Comparison of ENCODE assay signal across 2 cellular contexts in the genomic region with DNA sequence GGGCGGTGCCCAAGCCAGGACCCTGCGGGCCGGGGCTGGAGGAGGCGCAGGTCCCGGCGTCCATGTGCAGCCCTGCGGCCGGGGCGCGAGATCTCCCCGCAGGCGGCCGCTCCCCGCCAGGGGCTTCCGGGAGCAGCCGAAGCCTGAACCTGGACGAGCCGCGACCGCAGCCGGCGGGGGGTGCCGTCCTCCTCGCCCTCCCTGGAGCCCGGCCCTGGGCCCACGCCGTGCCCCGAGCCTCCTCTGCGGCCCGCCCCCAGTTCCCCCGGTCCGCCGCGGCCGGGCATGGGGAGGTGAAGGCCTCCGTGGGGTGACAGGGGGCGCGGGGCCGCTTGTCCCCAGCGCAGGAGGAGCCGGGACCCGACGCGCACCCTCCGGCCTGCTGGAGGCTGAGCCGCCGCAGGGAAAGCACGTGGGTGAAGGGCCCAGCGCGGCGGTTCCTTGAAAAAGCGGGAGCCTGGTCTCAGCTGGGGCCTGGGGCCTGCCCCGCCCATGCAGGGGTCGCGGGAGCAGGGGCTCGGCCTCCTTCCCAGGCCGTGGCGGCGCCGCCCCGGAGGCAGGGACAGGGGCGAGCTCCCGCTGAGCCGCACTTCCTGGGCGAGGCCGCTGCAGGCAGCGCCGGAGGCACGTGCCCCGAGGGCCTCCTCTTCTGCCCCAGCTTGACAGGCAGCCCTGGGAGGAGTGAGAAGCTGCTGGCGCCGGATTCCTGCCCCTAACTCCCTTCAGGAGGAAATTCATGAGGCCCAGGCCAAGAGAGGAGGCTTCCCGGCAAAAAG.
TF ChIP-seq lines count a peak whose summit lies in the region.

No MANE protein-coding gene starts in this region.

TF ChIP-seq in K562, 482 proteins besides CTCF, POLR2A, EP300 and RAD21:
- TF ChIP-seq BRCA1 (IDR thresholded peaks at IDR 0.05) (no peak), BRCA1 (CRISPR knock-in tag; IDR thresholded peaks at IDR 0.05) (no peak), ZBTB33 (CRISPR knock-in tag; IDR thresholded peaks at IDR 0.05) (peak; percentile 95)

TF ChIP-seq in HepG2, 621 proteins besides CTCF, POLR2A, EP300 and RAD21 (continues in another document):
- no peak for TF ChIP-seq ATF6 (CRISPR knock-in tag; conservative IDR thresholded peaks at IDR 0.05)
- TF ChIP-seq HNRNPUL1 (IDR thresholded peaks at IDR 0.05; ENCODE audit: low read depth, low read length): no peak
- TF ChIP-seq ZNF256 (CRISPR knock-in tag; conservative IDR thresholded peaks at IDR 0.05): no peak
- no peak for TF ChIP-seq NFRKB (IDR thresholded peaks at IDR 0.05)
- no peak for TF ChIP-seq TCF12 (IDR thresholded peaks at IDR 0.05)
- TF ChIP-seq TCF12 (CRISPR knock-in tag; IDR thresholded peaks at IDR 0.05): 0 out of 2 replicates have a peak, but pooled peaks have one; percentile 14
- TF ChIP-seq MAFK (conservative IDR thresholded peaks at IDR 0.05 in 1 of 2, IDR thresholded peaks at IDR 0.05 in 1 of 2; ENCODE audit: low read length in 2 of 2): no peak
- no peak for TF ChIP-seq KLF11 (CRISPR knock-in tag; IDR thresholded peaks at IDR 0.05)
- TF ChIP-seq NFKB2 (CRISPR knock-in tag; IDR thresholded peaks at IDR 0.05; ENCODE audit: borderline replicate concordance): no peak
- TF ChIP-seq HNF4G (IDR thresholded peaks at IDR 0.05; ENCODE audit: borderline replicate concordance, low read depth, low read length): no peak
- peak; percentile 2; the same call in 1 of the 2 replicates for TF ChIP-seq HNF4G (CRISPR knock-in tag; IDR thresholded peaks at IDR 0.05; ENCODE audit: borderline replicate concordance, low read depth)
- no peak for TF ChIP-seq ZNF75D (CRISPR knock-in tag; IDR thresholded peaks at IDR 0.05; ENCODE audit: borderline replicate concordance)
- 0 out of 2 replicates have a peak, but pooled peaks have one; percentile 4 for TF ChIP-seq IRX3 (CRISPR knock-in tag; IDR thresholded peaks at IDR 0.05; ENCODE audit: borderline replicate concordance, low read depth)
- no peak for TF ChIP-seq ZNF282 (IDR thresholded peaks at IDR 0.05; ENCODE audit: partially characterized antibody)
- TF ChIP-seq SIN3B (IDR thresholded peaks at IDR 0.05; ENCODE audit: low read length): no peak
- TF ChIP-seq SPEN (CRISPR knock-in tag; IDR thresholded peaks at IDR 0.05; ENCODE audit: low read depth): peak; percentile 11; the same call in 1 of the 2 replicates
- TF ChIP-seq GATAD2A (CRISPR knock-in tag; IDR thresholded peaks at IDR 0.05): no peak
- TF ChIP-seq MXD1 (CRISPR knock-in tag; IDR thresholded peaks at IDR 0.05): no peak
- no peak for TF ChIP-seq SP4 (CRISPR knock-in tag; IDR thresholded peaks at IDR 0.05)
- TF ChIP-seq ZSCAN22 (CRISPR knock-in tag; IDR thresholded peaks at IDR 0.05): no peak
- TF ChIP-seq, protein P1, sequence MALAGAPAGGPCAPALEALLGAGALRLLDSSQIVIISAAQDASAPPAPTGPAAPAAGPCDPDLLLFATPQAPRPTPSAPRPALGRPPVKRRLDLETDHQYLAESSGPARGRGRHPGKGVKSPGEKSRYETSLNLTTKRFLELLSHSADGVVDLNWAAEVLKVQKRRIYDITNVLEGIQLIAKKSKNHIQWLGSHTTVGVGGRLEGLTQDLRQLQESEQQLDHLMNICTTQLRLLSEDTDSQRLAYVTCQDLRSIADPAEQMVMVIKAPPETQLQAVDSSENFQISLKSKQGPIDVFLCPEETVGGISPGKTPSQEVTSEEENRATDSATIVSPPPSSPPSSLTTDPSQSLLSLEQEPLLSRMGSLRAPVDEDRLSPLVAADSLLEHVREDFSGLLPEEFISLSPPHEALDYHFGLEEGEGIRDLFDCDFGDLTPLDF (CRISPR knock-in tag; IDR thresholded peaks at IDR 0.05): no peak
- no peak for TF ChIP-seq ZNF670 (CRISPR knock-in tag; IDR thresholded peaks at IDR 0.05; ENCODE audit: borderline replicate concordance)
- no peak for TF ChIP-seq SALL1 (CRISPR knock-in tag; IDR thresholded peaks at IDR 0.05)
- TF ChIP-seq, protein P2, sequence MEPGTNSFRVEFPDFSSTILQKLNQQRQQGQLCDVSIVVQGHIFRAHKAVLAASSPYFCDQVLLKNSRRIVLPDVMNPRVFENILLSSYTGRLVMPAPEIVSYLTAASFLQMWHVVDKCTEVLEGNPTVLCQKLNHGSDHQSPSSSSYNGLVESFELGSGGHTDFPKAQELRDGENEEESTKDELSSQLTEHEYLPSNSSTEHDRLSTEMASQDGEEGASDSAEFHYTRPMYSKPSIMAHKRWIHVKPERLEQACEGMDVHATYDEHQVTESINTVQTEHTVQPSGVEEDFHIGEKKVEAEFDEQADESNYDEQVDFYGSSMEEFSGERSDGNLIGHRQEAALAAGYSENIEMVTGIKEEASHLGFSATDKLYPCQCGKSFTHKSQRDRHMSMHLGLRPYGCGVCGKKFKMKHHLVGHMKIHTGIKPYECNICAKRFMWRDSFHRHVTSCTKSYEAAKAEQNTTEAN (CRISPR knock-in tag; conservative IDR thresholded peaks at IDR 0.05): no peak
- TF ChIP-seq ZBTB37 (CRISPR knock-in tag; IDR thresholded peaks at IDR 0.05): no peak
- TF ChIP-seq MXD3 (CRISPR knock-in tag; IDR thresholded peaks at IDR 0.05): no peak
- TF ChIP-seq BHLHE40 (IDR thresholded peaks at IDR 0.05; ENCODE audit: low read length): peak; percentile 66
- no peak for TF ChIP-seq IRF2 (CRISPR knock-in tag; IDR thresholded peaks at IDR 0.05)
- peak; percentile 55; the same call in 1 of the 2 replicates for TF ChIP-seq ZNF563 (CRISPR knock-in tag; IDR thresholded peaks at IDR 0.05)
- TF ChIP-seq ZNF740 (CRISPR knock-in tag; IDR thresholded peaks at IDR 0.05): no peak
- TF ChIP-seq TOPORS (CRISPR knock-in tag; IDR thresholded peaks at IDR 0.05): 0 out of 2 replicates have a peak, but pooled peaks have one; percentile 3
- no peak for TF ChIP-seq PHB2 (IDR thresholded peaks at IDR 0.05; ENCODE audit: partially characterized antibody)
- TF ChIP-seq BRCA1 (CRISPR knock-in tag; IDR thresholded peaks at IDR 0.05): no peak
- no peak for TF ChIP-seq HOXA3 (CRISPR knock-in tag; IDR thresholded peaks at IDR 0.05)
- peak; percentile 88; the same call in 1 of the 2 replicates for TF ChIP-seq ZBTB33 (CRISPR knock-in tag; IDR thresholded peaks at IDR 0.05)
- TF ChIP-seq NR2F1 (CRISPR knock-in tag; IDR thresholded peaks at IDR 0.05): no peak
- peak; percentile 41; the same call in 1 of the 2 replicates for TF ChIP-seq GABPB1 (CRISPR knock-in tag; IDR thresholded peaks at IDR 0.05)
- TF ChIP-seq ZNF557 (CRISPR knock-in tag; IDR thresholded peaks at IDR 0.05): no peak
- no peak for TF ChIP-seq IKZF1 (IDR thresholded peaks at IDR 0.05)
- TF ChIP-seq MAZ (IDR thresholded peaks at IDR 0.05; ENCODE audit: borderline replicate concordance, low read depth, low read length): no peak
- peak; percentile 15; the same call in 1 of the 2 replicates for TF ChIP-seq MAZ (CRISPR knock-in tag; IDR thresholded peaks at IDR 0.05; ENCODE audit: low read depth)
- no peak for TF ChIP-seq ARHGAP35 (CRISPR knock-in tag; IDR thresholded peaks at IDR 0.05; ENCODE audit: borderline replicate concordance)
- TF ChIP-seq, protein P3, sequence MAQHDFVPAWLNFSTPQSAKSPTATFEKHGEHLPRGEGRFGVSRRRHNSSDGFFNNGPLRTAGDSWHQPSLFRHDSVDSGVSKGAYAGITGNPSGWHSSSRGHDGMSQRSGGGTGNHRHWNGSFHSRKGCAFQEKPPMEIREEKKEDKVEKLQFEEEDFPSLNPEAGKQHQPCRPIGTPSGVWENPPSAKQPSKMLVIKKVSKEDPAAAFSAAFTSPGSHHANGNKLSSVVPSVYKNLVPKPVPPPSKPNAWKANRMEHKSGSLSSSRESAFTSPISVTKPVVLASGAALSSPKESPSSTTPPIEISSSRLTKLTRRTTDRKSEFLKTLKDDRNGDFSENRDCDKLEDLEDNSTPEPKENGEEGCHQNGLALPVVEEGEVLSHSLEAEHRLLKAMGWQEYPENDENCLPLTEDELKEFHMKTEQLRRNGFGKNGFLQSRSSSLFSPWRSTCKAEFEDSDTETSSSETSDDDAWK (CRISPR knock-in tag; IDR thresholded peaks at IDR 0.05): no peak
- no peak for TF ChIP-seq ZNF841 (CRISPR knock-in tag; IDR thresholded peaks at IDR 0.05; ENCODE audit: borderline replicate concordance)
- TF ChIP-seq KDM3A (CRISPR knock-in tag; IDR thresholded peaks at IDR 0.05; ENCODE audit: low read depth): 0 out of 2 replicates have a peak, but pooled peaks have one; percentile 15
- no peak for TF ChIP-seq ZFP41 (CRISPR knock-in tag; IDR thresholded peaks at IDR 0.05; ENCODE audit: borderline replicate concordance)
- TF ChIP-seq TFE3 (CRISPR knock-in tag; IDR thresholded peaks at IDR 0.05): 0 out of 2 replicates have a peak, but pooled peaks have one; percentile 27
- TF ChIP-seq, protein P4, sequence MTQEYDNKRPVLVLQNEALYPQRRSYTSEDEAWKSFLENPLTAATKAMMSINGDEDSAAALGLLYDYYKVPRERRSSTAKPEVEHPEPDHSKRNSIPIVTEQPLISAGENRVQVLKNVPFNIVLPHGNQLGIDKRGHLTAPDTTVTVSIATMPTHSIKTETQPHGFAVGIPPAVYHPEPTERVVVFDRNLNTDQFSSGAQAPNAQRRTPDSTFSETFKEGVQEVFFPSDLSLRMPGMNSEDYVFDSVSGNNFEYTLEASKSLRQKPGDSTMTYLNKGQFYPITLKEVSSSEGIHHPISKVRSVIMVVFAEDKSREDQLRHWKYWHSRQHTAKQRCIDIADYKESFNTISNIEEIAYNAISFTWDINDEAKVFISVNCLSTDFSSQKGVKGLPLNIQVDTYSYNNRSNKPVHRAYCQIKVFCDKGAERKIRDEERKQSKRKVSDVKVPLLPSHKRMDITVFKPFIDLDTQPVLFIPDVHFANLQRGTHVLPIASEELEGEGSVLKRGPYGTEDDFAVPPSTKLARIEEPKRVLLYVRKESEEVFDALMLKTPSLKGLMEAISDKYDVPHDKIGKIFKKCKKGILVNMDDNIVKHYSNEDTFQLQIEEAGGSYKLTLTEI (CRISPR knock-in tag; conservative IDR thresholded peaks at IDR 0.05): no peak
- no peak for TF ChIP-seq FOXK1 (CRISPR knock-in tag; IDR thresholded peaks at IDR 0.05; ENCODE audit: borderline replicate concordance, low read depth)
- no peak for TF ChIP-seq CHD2 (IDR thresholded peaks at IDR 0.05; ENCODE audit: low read depth, low read length)
- TF ChIP-seq AGO2 (optimal IDR thresholded peaks at IDR 0.05; ENCODE audit: low read depth, low read length): no peak
- no peak for TF ChIP-seq ZNF879 (CRISPR knock-in tag; IDR thresholded peaks at IDR 0.05)
- TF ChIP-seq GATA4 (IDR thresholded peaks at IDR 0.05; ENCODE audit: borderline replicate concordance, low read depth): no peak
